Comparison of ENCODE assay signal across 13 cellular contexts in the genomic region with DNA sequence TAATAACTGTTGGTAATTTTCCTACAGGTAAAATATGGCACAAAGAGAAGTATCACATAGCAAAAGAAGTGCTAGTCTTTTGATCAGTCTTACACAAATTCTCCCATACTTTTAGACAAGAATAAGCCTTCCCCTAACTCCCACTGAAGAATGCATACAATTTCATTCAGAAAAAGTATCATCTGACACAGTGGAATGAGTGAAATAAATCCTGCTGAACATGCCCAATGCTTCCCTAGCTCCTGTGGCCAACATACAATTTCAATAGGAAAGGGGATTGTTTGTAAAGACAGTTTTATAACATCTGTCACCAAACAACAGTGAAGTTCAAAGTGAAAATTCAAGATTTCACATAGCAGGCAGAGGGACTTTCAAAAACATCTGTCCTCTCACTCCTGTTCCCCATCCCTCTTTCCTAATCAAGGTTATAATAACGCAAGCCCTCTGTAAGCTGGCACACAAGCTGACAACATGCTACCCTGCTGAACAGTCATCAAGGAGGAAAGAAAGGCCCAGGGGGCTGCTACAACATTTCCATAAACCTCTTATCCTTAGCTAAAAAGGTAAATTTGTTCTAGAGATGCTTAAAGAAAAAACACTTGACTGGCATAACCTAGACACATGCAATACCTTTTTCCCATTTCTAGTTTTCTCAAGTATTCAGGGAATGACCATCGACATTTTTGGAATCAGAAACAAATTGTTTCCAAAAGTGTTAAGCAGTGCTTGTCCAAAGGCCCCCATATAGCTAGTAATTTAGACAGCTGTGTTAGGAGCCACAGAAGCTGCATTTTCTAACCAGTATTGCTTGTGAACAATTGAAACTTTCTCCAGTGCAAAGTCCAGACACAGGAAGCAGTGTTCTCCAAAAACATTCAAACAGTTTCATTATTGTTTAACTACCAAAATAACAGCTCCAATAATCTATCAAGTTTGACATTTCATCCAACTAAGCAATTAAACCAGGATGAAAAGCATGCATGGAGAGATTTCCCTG. TPM values are rescaled to one million over a fixed set of nuclear protein-coding genes. Genes with fewer than 3 reads are reported as not detected.
DNase-seq lines count a peak whose midpoint lies in the region; ATAC-seq lines count a peak whose summit lies in the region.
"Had no signal": no experiment of that assay in that cellular context is flagged by ENCODE, and none has a peak within 500 bp of the region (broad histone marks: within the 10 kb centered on the region; RNA-seq: fewer than 3 reads in every experiment).

No MANE protein-coding gene starts in this region.

- no peak for ATAC-seq in activated CD8-positive, alpha-beta memory T cell treated with anti-CD3 and anti-CD28 coated beads, Interleukin-2, amount 10 ng/mL, durations not matched to agents 7 days and 5 days
- ATAC-seq in stimulated activated effector memory CD8-positive, alpha-beta T cell treated with anti-CD3 and anti-CD28 coated beads, Interleukin-12 subunit alpha, Interleukin-12 subunit beta, amount 100 ng/mL, for 72 hours = no peak
- no peak for ATAC-seq in GM21717 (IDR thresholded peaks at IDR 0.05; ENCODE audit: unreplicated experiment)
- no peak for ATAC-seq in HG02870 (IDR thresholded peaks at IDR 0.05; ENCODE audit: unreplicated experiment)

- intact Hi-C loops in activated T-helper 2 cell treated with anti-CD3 and anti-CD28 coated beads, Interferon-gamma antibody, Interleukin-2, Interleukin-4, amounts not matched to agents 10 μg/mL and 5 μg/mL and 100 μg/mL, durations not matched to agents 14 hours and 24 hours and 36 hours (cut with micrococcal nuclease) = loop anchor here (2.0 kb wide), 1 partner anchor 52 kb away; no protein-coding TSS in a partner anchor

- H3K36me3 Mint-ChIP-seq in activated CD8-positive, alpha-beta memory T cell treated with anti-CD3 and anti-CD28 coated beads, Interleukin-2, amount 10 ng/mL, durations not matched to agents 7 days and 5 days = peaks cover 36% of the 10 kb centered on the region
- H3K36me3 Mint-ChIP-seq in activated T-helper 2 cell treated with anti-CD3 and anti-CD28 coated beads, Interferon-gamma antibody, Interleukin-2, Interleukin-4, amounts not matched to agents 10 μg/mL and 5 μg/mL and 100 μg/mL, durations not matched to agents 14 hours and 24 hours and 36 hours (ENCODE audit: low read depth) = peaks cover 29% of the 10 kb centered on the region
- peaks cover 15% of the 10 kb centered on the region for H3K36me3 Mint-ChIP-seq in stimulated activated effector memory CD8-positive, alpha-beta T cell treated with anti-CD3 and anti-CD28 coated beads, Interleukin-12 subunit alpha, Interleukin-12 subunit beta, amount 100 ng/mL, for 72 hours

- H3K27ac Mint-ChIP-seq in activated CD8-positive, alpha-beta memory T cell treated with anti-CD3 and anti-CD28 coated beads, Interleukin-2, amount 10 ng/mL, durations not matched to agents 7 days and 5 days = peak overlapping the region; percentile 77
- peak overlapping the region; percentile 72 for H3K27ac Mint-ChIP-seq in activated T-helper 2 cell treated with anti-CD3 and anti-CD28 coated beads, Interferon-gamma antibody, Interleukin-2, Interleukin-4, amounts not matched to agents 10 μg/mL and 5 μg/mL and 100 μg/mL, durations not matched to agents 14 hours and 24 hours and 36 hours
- H3K27ac Mint-ChIP-seq in stimulated activated effector memory CD8-positive, alpha-beta T cell treated with anti-CD3 and anti-CD28 coated beads, Interleukin-12 subunit alpha, Interleukin-12 subunit beta, amount 100 ng/mL, for 72 hours = no peak overlapping the region

- no peaks in the 10 kb centered on the region for H3K27me3 ChIP-seq in layer of hippocampus (ENCODE audit: control insufficient read depth, insufficient read depth, low read length)
- H3K27me3 ChIP-seq: adrenal gland, uterus had no signal

- no peaks in the 10 kb centered on the region for H3K27me3 Mint-ChIP-seq in activated CD8-positive, alpha-beta memory T cell treated with anti-CD3 and anti-CD28 coated beads, Interleukin-2, amount 10 ng/mL, durations not matched to agents 7 days and 5 days
- H3K27me3 Mint-ChIP-seq in activated T-helper 2 cell treated with anti-CD3 and anti-CD28 coated beads, Interferon-gamma antibody, Interleukin-2, Interleukin-4, amounts not matched to agents 10 μg/mL and 5 μg/mL and 100 μg/mL, durations not matched to agents 14 hours and 24 hours and 36 hours (ENCODE audit: low read depth) = no peaks in the 10 kb centered on the region

- CTCF ChIA-PET in activated CD8-positive, alpha-beta memory T cell treated with anti-CD3 and anti-CD28 coated beads, Interleukin-2, amount 10 ng/mL, durations not matched to agents 7 days and 5 days (lab: Charles Lee) = interaction anchor here (2.1 to 3.3 kb wide), 5 partner anchors 8 to 52 kb away, joined by 6 to 21 read pairs (median 11); a partner anchor contains a TSS

- peak overlapping the region; percentile 31 for H3K4me3 Mint-ChIP-seq in activated CD8-positive, alpha-beta memory T cell treated with anti-CD3 and anti-CD28 coated beads, Interleukin-2, amount 10 ng/mL, durations not matched to agents 7 days and 5 days
- H3K4me3 Mint-ChIP-seq in activated T-helper 2 cell treated with anti-CD3 and anti-CD28 coated beads, Interferon-gamma antibody, Interleukin-2, Interleukin-4, amounts not matched to agents 10 μg/mL and 5 μg/mL and 100 μg/mL, durations not matched to agents 14 hours and 24 hours and 36 hours (ENCODE audit: low read depth) = peak overlapping the region; percentile 35
- H3K4me3 Mint-ChIP-seq in stimulated activated effector memory CD8-positive, alpha-beta T cell treated with anti-CD3 and anti-CD28 coated beads, Interleukin-12 subunit alpha, Interleukin-12 subunit beta, amount 100 ng/mL, for 72 hours = peak overlapping the region; percentile 14

- DNase-seq in activated CD8-positive, alpha-beta memory T cell treated with anti-CD3 and anti-CD28 coated beads, Interleukin-2, amount 10 ng/mL, durations not matched to agents 7 days and 5 days = no peak
- DNase-seq in activated CD8-positive, alpha-beta memory T cell treated with anti-CD3 and anti-CD28 coated beads for 24 hours = no peak
- DNase-seq in activated T-helper 2 cell treated with anti-CD3 and anti-CD28 coated beads, Interferon-gamma antibody, Interleukin-2, Interleukin-4, amounts not matched to agents 10 μg/mL and 5 μg/mL and 100 μg/mL, durations not matched to agents 14 hours and 24 hours and 36 hours (ENCODE audit: low spot score) = no peak
- DNase-seq in stimulated activated effector memory CD8-positive, alpha-beta T cell treated with anti-CD3 and anti-CD28 coated beads, Interleukin-12 subunit alpha, Interleukin-12 subunit beta, amount 100 ng/mL, for 72 hours (ENCODE audit: low spot score in 2 of 2) = no peak
- no peak for DNase-seq in NCI-H1105 (lab: John Stamatoyannopoulos, UW)
- DNase-seq: adrenal gland, EL, NCI-H446 treated with DMSO at 0.1 percent for 48 hours, SHP77, uterus had no signal

- peak overlapping the region; percentile 94 for H3K27ac ChIP-seq in layer of hippocampus (ENCODE audit: low read depth, low read length)
- H3K27ac ChIP-seq: adrenal gland, uterus had no signal

- peaks cover 71% of the 10 kb centered on the region for H3K4me1 Mint-ChIP-seq in activated CD8-positive, alpha-beta memory T cell treated with anti-CD3 and anti-CD28 coated beads, Interleukin-2, amount 10 ng/mL, durations not matched to agents 7 days and 5 days
- peaks cover 52% of the 10 kb centered on the region for H3K4me1 Mint-ChIP-seq in activated T-helper 2 cell treated with anti-CD3 and anti-CD28 coated beads, Interferon-gamma antibody, Interleukin-2, Interleukin-4, amounts not matched to agents 10 μg/mL and 5 μg/mL and 100 μg/mL, durations not matched to agents 14 hours and 24 hours and 36 hours (ENCODE audit: low read depth)
- H3K4me1 Mint-ChIP-seq in stimulated activated effector memory CD8-positive, alpha-beta T cell treated with anti-CD3 and anti-CD28 coated beads, Interleukin-12 subunit alpha, Interleukin-12 subunit beta, amount 100 ng/mL, for 72 hours = peaks cover 50% of the 10 kb centered on the region

- no peaks in the 10 kb centered on the region for H3K9me3 Mint-ChIP-seq in activated CD8-positive, alpha-beta memory T cell treated with anti-CD3 and anti-CD28 coated beads, Interleukin-2, amount 10 ng/mL, durations not matched to agents 7 days and 5 days (ENCODE audit: low read depth)
- no peaks in the 10 kb centered on the region for H3K9me3 Mint-ChIP-seq in activated T-helper 2 cell treated with anti-CD3 and anti-CD28 coated beads, Interferon-gamma antibody, Interleukin-2, Interleukin-4, amounts not matched to agents 10 μg/mL and 5 μg/mL and 100 μg/mL, durations not matched to agents 14 hours and 24 hours and 36 hours
- H3K9me3 Mint-ChIP-seq in stimulated activated effector memory CD8-positive, alpha-beta T cell treated with anti-CD3 and anti-CD28 coated beads, Interleukin-12 subunit alpha, Interleukin-12 subunit beta, amount 100 ng/mL, for 72 hours = no peaks in the 10 kb centered on the region

RNA-seq across cellular contexts. Expression of a gene that starts 11.5 kb away (rescaled TPM):
- 10 to 100 TPM; 47.7 to 52.2 TPM for total RNA-seq in activated CD8-positive, alpha-beta memory T cell treated with anti-CD3 and anti-CD28 coated beads, Interleukin-2, amount 10 ng/mL, durations not matched to agents 7 days and 5 days
- 21.3 and 25.4 TPM in 2 replicates for total RNA-seq in activated T-helper 2 cell treated with anti-CD3 and anti-CD28 coated beads, Interferon-gamma antibody, Interleukin-2, Interleukin-4, amounts not matched to agents 10 μg/mL and 5 μg/mL and 100 μg/mL, durations not matched to agents 14 hours and 24 hours and 36 hours

RNA-seq across cellular contexts. Expression of a gene that starts 44.7 kb away (rescaled TPM):
- 10 to 100 TPM; 34.0 to 43.0 TPM for total RNA-seq in activated CD8-positive, alpha-beta memory T cell treated with anti-CD3 and anti-CD28 coated beads, Interleukin-2, amount 10 ng/mL, durations not matched to agents 7 days and 5 days
- total RNA-seq in activated T-helper 2 cell treated with anti-CD3 and anti-CD28 coated beads, Interferon-gamma antibody, Interleukin-2, Interleukin-4, amounts not matched to agents 10 μg/mL and 5 μg/mL and 100 μg/mL, durations not matched to agents 14 hours and 24 hours and 36 hours = 29.5 and 31.9 TPM in 2 replicates

RNA-seq across cellular contexts. Expression of a gene that starts 46.4 kb away (rescaled TPM):
- not detected for total RNA-seq in activated CD8-positive, alpha-beta memory T cell treated with anti-CD3 and anti-CD28 coated beads, Interleukin-2, amount 10 ng/mL, durations not matched to agents 7 days and 5 days
- not detected in 2 replicates for total RNA-seq in activated T-helper 2 cell treated with anti-CD3 and anti-CD28 coated beads, Interferon-gamma antibody, Interleukin-2, Interleukin-4, amounts not matched to agents 10 μg/mL and 5 μg/mL and 100 μg/mL, durations not matched to agents 14 hours and 24 hours and 36 hours
- total RNA-seq: adrenal gland, uterus had no signal
